1 cellular context compared by ENCODE assay signal in the genomic region with DNA sequence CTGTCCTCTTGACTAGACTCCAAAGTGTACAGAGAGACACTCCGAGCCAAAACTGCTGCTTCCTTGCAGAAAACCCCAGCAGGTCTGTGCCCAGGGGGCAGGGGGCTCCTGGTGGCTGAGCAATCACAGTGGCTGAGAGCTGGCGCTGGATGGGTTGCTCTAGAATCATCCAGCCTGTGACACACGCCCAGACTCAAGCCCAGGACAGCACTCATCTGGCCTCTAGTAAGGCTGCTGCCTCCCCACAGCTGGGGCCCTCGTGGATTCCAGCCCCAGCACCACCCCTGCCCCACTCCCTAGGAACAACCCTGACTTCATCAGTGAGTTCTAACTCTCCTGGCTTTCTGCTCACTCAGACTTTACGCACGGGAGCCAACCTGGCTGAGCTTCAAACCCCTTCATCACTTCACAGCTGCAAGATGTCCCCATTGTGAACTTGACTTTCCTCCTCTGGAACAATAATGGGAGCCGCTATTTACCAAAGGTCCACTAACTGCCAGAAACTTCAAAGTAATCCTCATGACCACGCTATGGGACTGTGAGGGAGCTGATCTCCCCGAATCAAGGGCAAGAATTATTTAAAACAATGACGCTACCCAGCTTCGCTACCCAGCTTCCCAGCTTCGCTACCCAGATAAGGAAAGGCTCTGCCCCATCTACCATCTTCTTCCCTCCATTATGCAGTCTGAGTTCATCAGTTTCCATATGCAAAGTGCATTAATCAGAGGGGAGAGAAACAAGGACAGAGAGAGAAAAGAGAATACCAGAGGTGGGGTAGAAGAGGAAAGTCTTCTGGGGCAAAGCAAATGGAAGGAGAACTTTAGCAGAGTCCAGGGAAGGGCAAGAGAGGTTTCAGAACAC.
TF ChIP-seq lines count a peak whose summit lies in the region.

No MANE protein-coding gene starts in this region.

TF ChIP-seq in HepG2, 621 proteins besides CTCF, POLR2A, EP300 and RAD21 (continued from another document and continues in another):
- TF ChIP-seq, protein P1, sequence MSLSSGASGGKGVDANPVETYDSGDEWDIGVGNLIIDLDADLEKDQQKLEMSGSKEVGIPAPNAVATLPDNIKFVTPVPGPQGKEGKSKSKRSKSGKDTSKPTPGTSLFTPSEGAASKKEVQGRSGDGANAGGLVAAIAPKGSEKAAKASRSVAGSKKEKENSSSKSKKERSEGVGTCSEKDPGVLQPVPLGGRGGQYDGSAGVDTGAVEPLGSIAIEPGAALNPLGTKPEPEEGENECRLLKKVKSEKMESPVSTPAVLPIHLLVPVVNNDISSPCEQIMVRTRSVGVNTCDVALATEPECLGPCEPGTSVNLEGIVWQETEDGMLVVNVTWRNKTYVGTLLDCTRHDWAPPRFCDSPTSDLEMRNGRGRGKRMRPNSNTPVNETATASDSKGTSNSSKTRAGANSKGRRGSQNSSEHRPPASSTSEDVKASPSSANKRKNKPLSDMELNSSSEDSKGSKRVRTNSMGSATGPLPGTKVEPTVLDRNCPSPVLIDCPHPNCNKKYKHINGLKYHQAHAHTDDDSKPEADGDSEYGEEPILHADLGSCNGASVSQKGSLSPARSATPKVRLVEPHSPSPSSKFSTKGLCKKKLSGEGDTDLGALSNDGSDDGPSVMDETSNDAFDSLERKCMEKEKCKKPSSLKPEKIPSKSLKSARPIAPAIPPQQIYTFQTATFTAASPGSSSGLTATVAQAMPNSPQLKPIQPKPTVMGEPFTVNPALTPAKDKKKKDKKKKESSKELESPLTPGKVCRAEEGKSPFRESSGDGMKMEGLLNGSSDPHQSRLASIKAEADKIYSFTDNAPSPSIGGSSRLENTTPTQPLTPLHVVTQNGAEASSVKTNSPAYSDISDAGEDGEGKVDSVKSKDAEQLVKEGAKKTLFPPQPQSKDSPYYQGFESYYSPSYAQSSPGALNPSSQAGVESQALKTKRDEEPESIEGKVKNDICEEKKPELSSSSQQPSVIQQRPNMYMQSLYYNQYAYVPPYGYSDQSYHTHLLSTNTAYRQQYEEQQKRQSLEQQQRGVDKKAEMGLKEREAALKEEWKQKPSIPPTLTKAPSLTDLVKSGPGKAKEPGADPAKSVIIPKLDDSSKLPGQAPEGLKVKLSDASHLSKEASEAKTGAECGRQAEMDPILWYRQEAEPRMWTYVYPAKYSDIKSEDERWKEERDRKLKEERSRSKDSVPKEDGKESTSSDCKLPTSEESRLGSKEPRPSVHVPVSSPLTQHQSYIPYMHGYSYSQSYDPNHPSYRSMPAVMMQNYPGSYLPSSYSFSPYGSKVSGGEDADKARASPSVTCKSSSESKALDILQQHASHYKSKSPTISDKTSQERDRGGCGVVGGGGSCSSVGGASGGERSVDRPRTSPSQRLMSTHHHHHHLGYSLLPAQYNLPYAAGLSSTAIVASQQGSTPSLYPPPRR (CRISPR knock-in tag; IDR thresholded peaks at IDR 0.05; ENCODE audit: borderline replicate concordance): peak; percentile 75; the same call in 1 of the 2 replicates
- peak; percentile 49 for TF ChIP-seq ASH2L (IDR thresholded peaks at IDR 0.05; ENCODE audit: insufficient read length, low read depth, low read length)
- TF ChIP-seq ZNF615 (CRISPR knock-in tag; IDR thresholded peaks at IDR 0.05; ENCODE audit: borderline replicate concordance): no peak
- TF ChIP-seq, protein P2, sequence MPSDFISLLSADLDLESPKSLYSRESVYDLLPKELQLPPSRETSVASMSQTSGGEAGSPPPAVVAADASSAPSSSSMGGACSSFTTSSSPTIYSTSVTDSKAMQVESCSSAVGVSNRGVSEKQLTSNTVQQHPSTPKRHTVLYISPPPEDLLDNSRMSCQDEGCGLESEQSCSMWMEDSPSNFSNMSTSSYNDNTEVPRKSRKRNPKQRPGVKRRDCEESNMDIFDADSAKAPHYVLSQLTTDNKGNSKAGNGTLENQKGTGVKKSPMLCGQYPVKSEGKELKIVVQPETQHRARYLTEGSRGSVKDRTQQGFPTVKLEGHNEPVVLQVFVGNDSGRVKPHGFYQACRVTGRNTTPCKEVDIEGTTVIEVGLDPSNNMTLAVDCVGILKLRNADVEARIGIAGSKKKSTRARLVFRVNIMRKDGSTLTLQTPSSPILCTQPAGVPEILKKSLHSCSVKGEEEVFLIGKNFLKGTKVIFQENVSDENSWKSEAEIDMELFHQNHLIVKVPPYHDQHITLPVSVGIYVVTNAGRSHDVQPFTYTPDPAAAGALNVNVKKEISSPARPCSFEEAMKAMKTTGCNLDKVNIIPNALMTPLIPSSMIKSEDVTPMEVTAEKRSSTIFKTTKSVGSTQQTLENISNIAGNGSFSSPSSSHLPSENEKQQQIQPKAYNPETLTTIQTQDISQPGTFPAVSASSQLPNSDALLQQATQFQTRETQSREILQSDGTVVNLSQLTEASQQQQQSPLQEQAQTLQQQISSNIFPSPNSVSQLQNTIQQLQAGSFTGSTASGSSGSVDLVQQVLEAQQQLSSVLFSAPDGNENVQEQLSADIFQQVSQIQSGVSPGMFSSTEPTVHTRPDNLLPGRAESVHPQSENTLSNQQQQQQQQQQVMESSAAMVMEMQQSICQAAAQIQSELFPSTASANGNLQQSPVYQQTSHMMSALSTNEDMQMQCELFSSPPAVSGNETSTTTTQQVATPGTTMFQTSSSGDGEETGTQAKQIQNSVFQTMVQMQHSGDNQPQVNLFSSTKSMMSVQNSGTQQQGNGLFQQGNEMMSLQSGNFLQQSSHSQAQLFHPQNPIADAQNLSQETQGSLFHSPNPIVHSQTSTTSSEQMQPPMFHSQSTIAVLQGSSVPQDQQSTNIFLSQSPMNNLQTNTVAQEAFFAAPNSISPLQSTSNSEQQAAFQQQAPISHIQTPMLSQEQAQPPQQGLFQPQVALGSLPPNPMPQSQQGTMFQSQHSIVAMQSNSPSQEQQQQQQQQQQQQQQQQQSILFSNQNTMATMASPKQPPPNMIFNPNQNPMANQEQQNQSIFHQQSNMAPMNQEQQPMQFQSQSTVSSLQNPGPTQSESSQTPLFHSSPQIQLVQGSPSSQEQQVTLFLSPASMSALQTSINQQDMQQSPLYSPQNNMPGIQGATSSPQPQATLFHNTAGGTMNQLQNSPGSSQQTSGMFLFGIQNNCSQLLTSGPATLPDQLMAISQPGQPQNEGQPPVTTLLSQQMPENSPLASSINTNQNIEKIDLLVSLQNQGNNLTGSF (CRISPR knock-in tag; IDR thresholded peaks at IDR 0.05): no peak
- TF ChIP-seq FOXP1 (IDR thresholded peaks at IDR 0.05): no peak
- peak; percentile 55; the same call in 1 of the 2 replicates for TF ChIP-seq FOXP1 (CRISPR knock-in tag; IDR thresholded peaks at IDR 0.05)
- TF ChIP-seq CBX5 (CRISPR knock-in tag; IDR thresholded peaks at IDR 0.05; ENCODE audit: borderline replicate concordance): 0 out of 2 replicates have a peak, but pooled peaks have one; percentile 15
- TF ChIP-seq, protein P3, sequence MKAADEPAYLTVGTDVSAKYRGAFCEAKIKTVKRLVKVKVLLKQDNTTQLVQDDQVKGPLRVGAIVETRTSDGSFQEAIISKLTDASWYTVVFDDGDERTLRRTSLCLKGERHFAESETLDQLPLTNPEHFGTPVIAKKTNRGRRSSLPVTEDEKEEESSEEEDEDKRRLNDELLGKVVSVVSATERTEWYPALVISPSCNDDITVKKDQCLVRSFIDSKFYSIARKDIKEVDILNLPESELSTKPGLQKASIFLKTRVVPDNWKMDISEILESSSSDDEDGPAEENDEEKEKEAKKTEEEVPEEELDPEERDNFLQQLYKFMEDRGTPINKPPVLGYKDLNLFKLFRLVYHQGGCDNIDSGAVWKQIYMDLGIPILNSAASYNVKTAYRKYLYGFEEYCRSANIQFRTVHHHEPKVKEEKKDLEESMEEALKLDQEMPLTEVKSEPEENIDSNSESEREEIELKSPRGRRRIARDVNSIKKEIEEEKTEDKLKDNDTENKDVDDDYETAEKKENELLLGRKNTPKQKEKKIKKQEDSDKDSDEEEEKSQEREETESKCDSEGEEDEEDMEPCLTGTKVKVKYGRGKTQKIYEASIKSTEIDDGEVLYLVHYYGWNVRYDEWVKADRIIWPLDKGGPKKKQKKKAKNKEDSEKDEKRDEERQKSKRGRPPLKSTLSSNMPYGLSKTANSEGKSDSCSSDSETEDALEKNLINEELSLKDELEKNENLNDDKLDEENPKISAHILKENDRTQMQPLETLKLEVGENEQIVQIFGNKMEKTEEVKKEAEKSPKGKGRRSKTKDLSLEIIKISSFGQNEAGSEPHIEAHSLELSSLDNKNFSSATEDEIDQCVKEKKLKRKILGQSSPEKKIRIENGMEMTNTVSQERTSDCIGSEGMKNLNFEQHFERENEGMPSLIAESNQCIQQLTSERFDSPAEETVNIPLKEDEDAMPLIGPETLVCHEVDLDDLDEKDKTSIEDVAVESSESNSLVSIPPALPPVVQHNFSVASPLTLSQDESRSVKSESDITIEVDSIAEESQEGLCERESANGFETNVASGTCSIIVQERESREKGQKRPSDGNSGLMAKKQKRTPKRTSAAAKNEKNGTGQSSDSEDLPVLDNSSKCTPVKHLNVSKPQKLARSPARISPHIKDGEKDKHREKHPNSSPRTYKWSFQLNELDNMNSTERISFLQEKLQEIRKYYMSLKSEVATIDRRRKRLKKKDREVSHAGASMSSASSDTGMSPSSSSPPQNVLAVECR (CRISPR knock-in tag; IDR thresholded peaks at IDR 0.05; ENCODE audit: borderline replicate concordance): peak; percentile 12; the same call in 1 of the 2 replicates
- TF ChIP-seq POLR2G (IDR thresholded peaks at IDR 0.05; ENCODE audit: low read depth, low read length): no peak
- no peak for TF ChIP-seq SIX1 (CRISPR knock-in tag; IDR thresholded peaks at IDR 0.05; ENCODE audit: borderline replicate concordance)
- TF ChIP-seq ZNF558 (CRISPR knock-in tag; IDR thresholded peaks at IDR 0.05; ENCODE audit: borderline replicate concordance): no peak
- no peak for TF ChIP-seq KLF11 (CRISPR knock-in tag; IDR thresholded peaks at IDR 0.05)
- TF ChIP-seq NR2F6 (IDR thresholded peaks at IDR 0.05): peak; percentile 56
- TF ChIP-seq NR2F6 (CRISPR knock-in tag; IDR thresholded peaks at IDR 0.05): peak; percentile 55; the same call in 1 of the 2 replicates
- TF ChIP-seq ZNF720 (CRISPR knock-in tag; IDR thresholded peaks at IDR 0.05): no peak
- TF ChIP-seq, protein P4, sequence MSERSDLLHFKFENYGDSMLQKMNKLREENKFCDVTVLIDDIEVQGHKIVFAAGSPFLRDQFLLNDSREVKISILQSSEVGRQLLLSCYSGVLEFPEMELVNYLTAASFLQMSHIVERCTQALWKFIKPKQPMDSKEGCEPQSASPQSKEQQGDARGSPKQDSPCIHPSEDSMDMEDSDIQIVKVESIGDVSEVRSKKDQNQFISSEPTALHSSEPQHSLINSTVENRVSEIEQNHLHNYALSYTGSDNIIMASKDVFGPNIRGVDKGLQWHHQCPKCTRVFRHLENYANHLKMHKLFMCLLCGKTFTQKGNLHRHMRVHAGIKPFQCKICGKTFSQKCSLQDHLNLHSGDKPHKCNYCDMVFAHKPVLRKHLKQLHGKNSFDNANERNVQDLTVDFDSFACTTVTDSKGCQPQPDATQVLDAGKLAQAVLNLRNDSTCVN (CRISPR knock-in tag; IDR thresholded peaks at IDR 0.05; ENCODE audit: borderline replicate concordance): 0 out of 2 replicates have a peak, but pooled peaks have one; percentile 67
- no peak for TF ChIP-seq ARNT (IDR thresholded peaks at IDR 0.05)
- no peak for TF ChIP-seq SAFB2 (CRISPR knock-in tag; IDR thresholded peaks at IDR 0.05; ENCODE audit: borderline replicate concordance, low read depth)
- 0 out of 2 replicates have a peak, but pooled peaks have one; percentile 69 for TF ChIP-seq ARNT2 (CRISPR knock-in tag; IDR thresholded peaks at IDR 0.05; ENCODE audit: low read depth)
- no peak for TF ChIP-seq ZNF446 (CRISPR knock-in tag; IDR thresholded peaks at IDR 0.05)
- TF ChIP-seq KLF13 (CRISPR knock-in tag; IDR thresholded peaks at IDR 0.05): no peak
- TF ChIP-seq, protein P5, sequence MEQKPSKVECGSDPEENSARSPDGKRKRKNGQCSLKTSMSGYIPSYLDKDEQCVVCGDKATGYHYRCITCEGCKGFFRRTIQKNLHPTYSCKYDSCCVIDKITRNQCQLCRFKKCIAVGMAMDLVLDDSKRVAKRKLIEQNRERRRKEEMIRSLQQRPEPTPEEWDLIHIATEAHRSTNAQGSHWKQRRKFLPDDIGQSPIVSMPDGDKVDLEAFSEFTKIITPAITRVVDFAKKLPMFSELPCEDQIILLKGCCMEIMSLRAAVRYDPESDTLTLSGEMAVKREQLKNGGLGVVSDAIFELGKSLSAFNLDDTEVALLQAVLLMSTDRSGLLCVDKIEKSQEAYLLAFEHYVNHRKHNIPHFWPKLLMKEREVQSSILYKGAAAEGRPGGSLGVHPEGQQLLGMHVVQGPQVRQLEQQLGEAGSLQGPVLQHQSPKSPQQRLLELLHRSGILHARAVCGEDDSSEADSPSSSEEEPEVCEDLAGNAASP (CRISPR knock-in tag; IDR thresholded peaks at IDR 0.05; ENCODE audit: borderline replicate concordance): peak; percentile 66; the same call in 1 of the 2 replicates
- TF ChIP-seq SPEN (CRISPR knock-in tag; IDR thresholded peaks at IDR 0.05; ENCODE audit: low read depth): no peak
- no peak for TF ChIP-seq ZNF749 (CRISPR knock-in tag; IDR thresholded peaks at IDR 0.05; ENCODE audit: borderline replicate concordance)
- TF ChIP-seq ZNF20 (CRISPR knock-in tag; IDR thresholded peaks at IDR 0.05): no peak
- TF ChIP-seq TMF1 (CRISPR knock-in tag; IDR thresholded peaks at IDR 0.05; ENCODE audit: low read depth): no peak
- no peak for TF ChIP-seq PCBP2 (optimal IDR thresholded peaks at IDR 0.05; ENCODE audit: low read depth, low read length, poor library complexity, severe bottlenecking)
- TF ChIP-seq, protein P6, sequence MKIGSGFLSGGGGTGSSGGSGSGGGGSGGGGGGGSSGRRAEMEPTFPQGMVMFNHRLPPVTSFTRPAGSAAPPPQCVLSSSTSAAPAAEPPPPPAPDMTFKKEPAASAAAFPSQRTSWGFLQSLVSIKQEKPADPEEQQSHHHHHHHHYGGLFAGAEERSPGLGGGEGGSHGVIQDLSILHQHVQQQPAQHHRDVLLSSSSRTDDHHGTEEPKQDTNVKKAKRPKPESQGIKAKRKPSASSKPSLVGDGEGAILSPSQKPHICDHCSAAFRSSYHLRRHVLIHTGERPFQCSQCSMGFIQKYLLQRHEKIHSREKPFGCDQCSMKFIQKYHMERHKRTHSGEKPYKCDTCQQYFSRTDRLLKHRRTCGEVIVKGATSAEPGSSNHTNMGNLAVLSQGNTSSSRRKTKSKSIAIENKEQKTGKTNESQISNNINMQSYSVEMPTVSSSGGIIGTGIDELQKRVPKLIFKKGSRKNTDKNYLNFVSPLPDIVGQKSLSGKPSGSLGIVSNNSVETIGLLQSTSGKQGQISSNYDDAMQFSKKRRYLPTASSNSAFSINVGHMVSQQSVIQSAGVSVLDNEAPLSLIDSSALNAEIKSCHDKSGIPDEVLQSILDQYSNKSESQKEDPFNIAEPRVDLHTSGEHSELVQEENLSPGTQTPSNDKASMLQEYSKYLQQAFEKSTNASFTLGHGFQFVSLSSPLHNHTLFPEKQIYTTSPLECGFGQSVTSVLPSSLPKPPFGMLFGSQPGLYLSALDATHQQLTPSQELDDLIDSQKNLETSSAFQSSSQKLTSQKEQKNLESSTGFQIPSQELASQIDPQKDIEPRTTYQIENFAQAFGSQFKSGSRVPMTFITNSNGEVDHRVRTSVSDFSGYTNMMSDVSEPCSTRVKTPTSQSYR (CRISPR knock-in tag; IDR thresholded peaks at IDR 0.05; ENCODE audit: borderline replicate concordance): peak; percentile 31; the same call in 1 of the 2 replicates
- no peak for TF ChIP-seq PHB2 (IDR thresholded peaks at IDR 0.05; ENCODE audit: partially characterized antibody)
- no peak for TF ChIP-seq STAG1 (CRISPR knock-in tag; IDR thresholded peaks at IDR 0.05)
- TF ChIP-seq NR2F2 (IDR thresholded peaks at IDR 0.05; ENCODE audit: borderline replicate concordance, low read depth): 0 out of 2 replicates have a peak, but pooled peaks have one; percentile 16
- TF ChIP-seq FOXK1 (CRISPR knock-in tag; IDR thresholded peaks at IDR 0.05; ENCODE audit: borderline replicate concordance, low read depth): peak; percentile 58; the same call in 1 of the 2 replicates
